24 cellular contexts compared by ENCODE assay signal in the genomic region with DNA sequence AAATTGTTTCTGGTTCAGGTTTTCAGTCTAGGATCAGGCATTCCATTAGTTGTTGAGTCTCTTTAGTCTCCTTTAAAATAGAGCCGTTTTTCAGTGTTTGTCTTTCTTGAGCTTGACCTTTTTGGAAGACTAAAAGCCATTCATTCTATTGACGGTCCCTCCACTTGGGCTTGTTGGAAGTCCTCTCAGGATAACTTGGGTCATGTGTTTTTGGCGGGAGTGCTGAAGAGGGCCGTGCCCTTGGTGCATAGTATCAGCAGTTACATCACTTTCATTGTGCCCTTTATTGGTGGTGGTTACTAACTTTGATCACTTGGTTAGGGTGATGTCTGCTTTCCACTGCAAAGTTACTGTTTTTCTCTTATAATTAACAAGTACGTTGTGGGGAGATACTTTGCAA. TPM values are rescaled to one million over a fixed set of nuclear protein-coding genes. Genes with fewer than 3 reads are reported as not detected.
"Had no signal": no experiment of that assay in that cellular context is flagged by ENCODE, and none has a peak within 500 bp of the region (broad histone marks: within the 10 kb centered on the region; RNA-seq: fewer than 3 reads in every experiment).

No MANE protein-coding gene starts in this region.

- H3K9me3 ChIP-seq: MG63, SJSA1, SK-N-SH had no signal

- H3K9ac ChIP-seq: SK-N-SH had no signal

- H3K4me2 ChIP-seq: SK-N-SH had no signal

- H3K27me3 ChIP-seq: MG63 had no signal

- H3K4me3 ChIP-seq: MG63, SJSA1 had no signal

- H3K36me3 ChIP-seq: MG63, SJSA1 had no signal

- DNase-seq: IMR-90, Karpas-422, KG1, MG63, NCI-H1092, NCI-H1105 treated with DMSO at 0.1 percent for 48 hours, NCI-H1417 treated with DMSO at 0.1 percent for 48 hours, NCI-H187, NCI-H2029, NCI-H2081 treated with DMSO at 0.1 percent for 48 hours, NCI-H2171, NCI-H226, NCI-H446, NCI-H510A, NCI-H524 treated with DMSO at 0.1 percent for 48 hours, NCI-H69, NCI-H774, Right ventricle myocardium superior, RPMI8226, SIG-M5, SK-N-SH had no signal

- H3K27ac ChIP-seq: SJSA1 had no signal

- FAIRE-seq: RCC 7860 had no signal

- H3K4me1 ChIP-seq: SJSA1 had no signal

RNA-seq across cellular contexts. Expression of a gene that starts 20.8 kb away (rescaled TPM):
- total RNA-seq: HT-29, IMR-90, SJSA1 had no signal
- polyA plus RNA-seq: SK-N-SH had no signal
